ENCODE assay signal across 1 cellular context in the genomic region with DNA sequence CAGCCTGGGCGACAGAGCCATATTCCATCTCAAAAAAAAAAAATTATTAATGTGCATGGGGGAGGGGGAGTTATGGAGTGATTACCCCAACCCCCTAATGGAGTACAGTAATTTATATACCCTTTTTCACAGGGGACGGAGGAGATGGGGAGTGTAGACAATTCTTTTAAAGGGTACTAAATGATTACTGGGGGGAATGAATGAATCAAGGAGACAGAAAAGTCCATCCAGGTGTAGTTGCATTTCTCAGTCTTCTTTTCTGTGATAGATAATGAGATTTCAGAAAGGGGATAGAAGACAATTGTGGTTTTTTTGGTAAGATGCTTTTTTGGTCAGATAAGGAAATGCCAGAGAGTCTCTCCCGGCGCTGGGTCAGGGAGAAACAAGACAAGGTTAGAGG.
TF ChIP-seq lines count a peak whose summit lies in the region.

No MANE protein-coding gene starts in this region.

TF ChIP-seq in GM12878, 131 proteins besides CTCF, POLR2A, EP300 and RAD21:
- no peak for TF ChIP-seq CHD2 (IDR thresholded peaks at IDR 0.05; ENCODE audit: borderline replicate concordance, low read depth, low read length)
- TF ChIP-seq POU2F2 (IDR thresholded peaks at IDR 0.05; ENCODE audit: borderline replicate concordance, low read depth, low read length): no peak
- TF ChIP-seq MXI1 (IDR thresholded peaks at IDR 0.05; ENCODE audit: low read depth, low read length): no peak
- TF ChIP-seq HDGF (IDR thresholded peaks at IDR 0.05): no peak
- TF ChIP-seq, protein P1, sequence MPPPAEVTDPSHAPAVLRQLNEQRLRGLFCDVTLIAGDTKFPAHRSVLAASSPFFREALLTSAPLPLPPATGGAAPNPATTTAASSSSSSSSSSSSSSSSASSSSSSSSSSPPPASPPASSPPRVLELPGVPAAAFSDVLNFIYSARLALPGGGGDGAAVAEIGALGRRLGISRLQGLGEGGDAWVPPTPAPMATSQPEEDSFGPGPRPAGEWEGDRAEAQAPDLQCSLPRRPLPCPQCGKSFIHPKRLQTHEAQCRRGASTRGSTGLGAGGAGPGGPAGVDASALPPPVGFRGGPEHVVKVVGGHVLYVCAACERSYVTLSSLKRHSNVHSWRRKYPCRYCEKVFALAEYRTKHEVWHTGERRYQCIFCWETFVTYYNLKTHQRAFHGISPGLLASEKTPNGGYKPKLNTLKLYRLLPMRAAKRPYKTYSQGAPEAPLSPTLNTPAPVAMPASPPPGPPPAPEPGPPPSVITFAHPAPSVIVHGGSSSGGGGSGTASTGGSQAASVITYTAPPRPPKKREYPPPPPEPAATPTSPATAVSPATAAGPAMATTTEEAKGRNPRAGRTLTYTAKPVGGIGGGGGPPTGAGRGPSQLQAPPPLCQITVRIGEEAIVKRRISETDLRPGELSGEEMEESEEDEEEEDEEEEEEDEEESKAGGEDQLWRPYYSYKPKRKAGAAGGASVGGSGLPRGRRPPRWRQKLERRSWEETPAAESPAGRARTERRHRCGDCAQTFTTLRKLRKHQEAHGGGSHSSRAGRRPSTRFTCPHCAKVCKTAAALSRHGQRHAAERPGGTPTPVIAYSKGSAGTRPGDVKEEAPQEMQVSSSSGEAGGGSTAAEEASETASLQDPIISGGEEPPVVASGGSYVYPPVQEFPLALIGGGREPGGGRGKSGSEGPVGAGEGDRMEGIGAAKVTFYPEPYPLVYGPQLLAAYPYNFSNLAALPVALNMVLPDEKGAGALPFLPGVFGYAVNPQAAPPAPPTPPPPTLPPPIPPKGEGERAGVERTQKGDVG (CRISPR knock-in tag; IDR thresholded peaks at IDR 0.05): no peak
- TF ChIP-seq, protein P2, sequence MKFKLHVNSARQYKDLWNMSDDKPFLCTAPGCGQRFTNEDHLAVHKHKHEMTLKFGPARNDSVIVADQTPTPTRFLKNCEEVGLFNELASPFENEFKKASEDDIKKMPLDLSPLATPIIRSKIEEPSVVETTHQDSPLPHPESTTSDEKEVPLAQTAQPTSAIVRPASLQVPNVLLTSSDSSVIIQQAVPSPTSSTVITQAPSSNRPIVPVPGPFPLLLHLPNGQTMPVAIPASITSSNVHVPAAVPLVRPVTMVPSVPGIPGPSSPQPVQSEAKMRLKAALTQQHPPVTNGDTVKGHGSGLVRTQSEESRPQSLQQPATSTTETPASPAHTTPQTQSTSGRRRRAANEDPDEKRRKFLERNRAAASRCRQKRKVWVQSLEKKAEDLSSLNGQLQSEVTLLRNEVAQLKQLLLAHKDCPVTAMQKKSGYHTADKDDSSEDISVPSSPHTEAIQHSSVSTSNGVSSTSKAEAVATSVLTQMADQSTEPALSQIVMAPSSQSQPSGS (IDR thresholded peaks at IDR 0.05; ENCODE audit: low read length): no peak
- TF ChIP-seq RUNX3 (IDR thresholded peaks at IDR 0.05; ENCODE audit: low read length): peak; percentile 58
- peak; percentile 67; the same call in 1 of the 2 replicates for TF ChIP-seq ZNF24 (IDR thresholded peaks at IDR 0.05)
- TF ChIP-seq, protein P3, sequence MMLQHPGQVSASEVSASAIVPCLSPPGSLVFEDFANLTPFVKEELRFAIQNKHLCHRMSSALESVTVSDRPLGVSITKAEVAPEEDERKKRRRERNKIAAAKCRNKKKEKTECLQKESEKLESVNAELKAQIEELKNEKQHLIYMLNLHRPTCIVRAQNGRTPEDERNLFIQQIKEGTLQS (IDR thresholded peaks at IDR 0.05; ENCODE audit: borderline replicate concordance, extremely low read depth, low read depth, low read length): no peak
- TF ChIP-seq, protein P4, sequence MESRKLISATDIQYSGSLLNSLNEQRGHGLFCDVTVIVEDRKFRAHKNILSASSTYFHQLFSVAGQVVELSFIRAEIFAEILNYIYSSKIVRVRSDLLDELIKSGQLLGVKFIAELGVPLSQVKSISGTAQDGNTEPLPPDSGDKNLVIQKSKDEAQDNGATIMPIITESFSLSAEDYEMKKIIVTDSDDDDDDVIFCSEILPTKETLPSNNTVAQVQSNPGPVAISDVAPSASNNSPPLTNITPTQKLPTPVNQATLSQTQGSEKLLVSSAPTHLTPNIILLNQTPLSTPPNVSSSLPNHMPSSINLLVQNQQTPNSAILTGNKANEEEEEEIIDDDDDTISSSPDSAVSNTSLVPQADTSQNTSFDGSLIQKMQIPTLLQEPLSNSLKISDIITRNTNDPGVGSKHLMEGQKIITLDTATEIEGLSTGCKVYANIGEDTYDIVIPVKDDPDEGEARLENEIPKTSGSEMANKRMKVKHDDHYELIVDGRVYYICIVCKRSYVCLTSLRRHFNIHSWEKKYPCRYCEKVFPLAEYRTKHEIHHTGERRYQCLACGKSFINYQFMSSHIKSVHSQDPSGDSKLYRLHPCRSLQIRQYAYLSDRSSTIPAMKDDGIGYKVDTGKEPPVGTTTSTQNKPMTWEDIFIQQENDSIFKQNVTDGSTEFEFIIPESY (IDR thresholded peaks at IDR 0.05): no peak
